14 cellular contexts compared by ENCODE assay signal in genomic region chr5:32791536-32792240, GRCh38.
DNase-seq lines count a peak whose midpoint lies in the region; ATAC-seq and TF ChIP-seq lines count a peak whose summit lies in the region.
"Had no signal": no experiment of that assay in that cellular context is flagged by ENCODE, and none has a peak within 500 bp of the region (broad histone marks: within the 10 kb centered on the region; RNA-seq: fewer than 3 reads in every experiment).

No MANE protein-coding gene starts in this region.

- peaks cover 19% of the 10 kb centered on the region for H3K4me1 ChIP-seq in ACC112 (ENCODE audit: control insufficient read depth, insufficient read depth, low read length, unreplicated experiment)

- H3K27ac ChIP-seq in ACC112 (ENCODE audit: low read depth, low read length) (peak overlapping the region; percentile 33), VCaP (peak overlapping the region; percentile 67)
- H3K27ac ChIP-seq: BLaER1 treated with 17β-estradiol and CSF1 and Interleukin-3, amounts not matched to agents 10 nM and 100 nM; SK-N-MC had no signal

- DNase-seq in HT1080 (ENCODE audit: low read depth): peak; percentile 13
- DNase-seq in iris pigment epithelial cell (ENCODE audit: low read depth): peak; percentile 66
- DNase-seq in activated CD8-positive, alpha-beta memory T cell treated with anti-CD3 and anti-CD28 coated beads, Interleukin-2, amount 50 U/mL, for 4 hours: no peak
- no peak for DNase-seq in NK-92 (lab: John Stamatoyannopoulos, UW; ENCODE audit: unreplicated experiment)
- no peak for DNase-seq in activated naive CD4-positive, alpha-beta T cell treated with anti-CD3 and anti-CD28 coated beads, Interleukin-2, amount 50 U/mL, for 72 hours (ENCODE audit: low spot score in 2 of 2)
- DNase-seq in CD14-positive monocyte (ENCODE audit: low spot score): no peak
- DNase-seq: NCI-H1417 treated with DMSO at 0.1 percent for 48 hours, NCI-H2029, NCI-H2171, NCI-H446 treated with DMSO at 0.1 percent for 48 hours had no signal

- no peak overlapping the region for H3K4me3 ChIP-seq in ACC112 (ENCODE audit: low read depth, low read length)
- H3K4me3 ChIP-seq: BLaER1 treated with 17β-estradiol and CSF1 and Interleukin-3, amounts not matched to agents 10 nM and 100 nM; SK-N-MC had no signal

- peaks cover 0 to 5% of the 10 kb centered on the region in 2 donors for H3K9me3 Mint-ChIP-seq in activated naive CD4-positive, alpha-beta T cell treated with anti-CD3 and anti-CD28 coated beads, Interleukin-2, amount 50 U/mL, for 72 hours
- peaks cover 0 to 4% (median 0%) of the 10 kb centered on the region in 7 donors for H3K9me3 Mint-ChIP-seq in CD14-positive monocyte

- no peaks in the 10 kb centered on the region for H3K27me3 Mint-ChIP-seq in CD14-positive monocyte (ENCODE audit: low read depth in 3 of 3)

- TF ChIP-seq CTCF in VCaP (conservative IDR thresholded peaks at IDR 0.05) (no peak), CD14-positive monocyte (IDR thresholded peaks at IDR 0.05) (no peak)

- H3K36me3 Mint-ChIP-seq in activated naive CD4-positive, alpha-beta T cell treated with anti-CD3 and anti-CD28 coated beads, Interleukin-2, amount 50 U/mL, for 72 hours: no peaks in the 10 kb centered on the region
- no peaks in the 10 kb centered on the region for H3K36me3 Mint-ChIP-seq in CD14-positive monocyte

- H3K4me1 Mint-ChIP-seq in CD14-positive monocyte: no peaks in the 10 kb centered on the region

- H2AFZ ChIP-seq in ACC112 (ENCODE audit: low read length, unreplicated experiment): no peak overlapping the region

- no peak overlapping the region for H3K4me3 Mint-ChIP-seq in CD14-positive monocyte

- no peak for ATAC-seq in activated naive CD4-positive, alpha-beta T cell treated with anti-CD3 and anti-CD28 coated beads, Interleukin-2, amount 50 U/mL, for 72 hours

- H3K27me3 ChIP-seq in ACC112 (ENCODE audit: insufficient read depth, low read length): no peaks in the 10 kb centered on the region
- H3K27me3 ChIP-seq: BLaER1 treated with 17β-estradiol and CSF1 and Interleukin-3, amounts not matched to agents 10 nM and 100 nM had no signal

- H3K27ac Mint-ChIP-seq in activated naive CD4-positive, alpha-beta T cell treated with anti-CD3 and anti-CD28 coated beads, Interleukin-2, amount 50 U/mL, for 72 hours: no peak overlapping the region
- H3K27ac Mint-ChIP-seq in CD14-positive monocyte: no peak overlapping the region

- H3K79me2 ChIP-seq in ACC112 (ENCODE audit: control insufficient read depth, insufficient read depth, low read length, unreplicated experiment): no peaks in the 10 kb centered on the region

- intact Hi-C loops in CD14-positive monocyte (cut with micrococcal nuclease): no loop called here

- peaks cover 10% of the 10 kb centered on the region; the same call in 1 of the 2 replicates for H3K36me3 ChIP-seq in ACC112 (ENCODE audit: insufficient read depth, low read length)
- H3K36me3 ChIP-seq: BLaER1 treated with 17β-estradiol and CSF1 and Interleukin-3, amounts not matched to agents 10 nM and 100 nM had no signal

Comparison
In these comparisons a context has a peak if more than half of its experiments do, and no peak if none do; other contexts are left out.
1. DNase-seq: peak in HT1080 (single experiment) and iris pigment epithelial cell (single experiment); none in activated CD8-positive, alpha-beta memory T cell treated with anti-CD3 and anti-CD28 coated beads, Interleukin-2, amount 50 U/mL, for 4 hours (single experiment), NK-92 (single experiment), activated naive CD4-positive, alpha-beta T cell treated with anti-CD3 and anti-CD28 coated beads, Interleukin-2, amount 50 U/mL, for 72 hours (0 of 2) and CD14-positive monocyte (single experiment).